In genomic region chr20:54163402-54163801, GRCh38 we compare ENCODE assay signal across 33 cellular contexts. TPM values are rescaled to one million over a fixed set of nuclear protein-coding genes. Genes with fewer than 3 reads are reported as not detected.
"Had no signal": no experiment of that assay in that cellular context is flagged by ENCODE, and none has a peak within 500 bp of the region (broad histone marks: within the 10 kb centered on the region; RNA-seq: fewer than 3 reads in every experiment).

No MANE protein-coding gene starts in this region.

- H3K36me3 ChIP-seq: colonic mucosa, esophagus muscularis mucosa, esophagus squamous epithelium, gastrocnemius medialis, gastroesophageal sphincter, heart left ventricle, heart right ventricle had no signal

- H3K27ac ChIP-seq: colonic mucosa, coronary artery, dorsolateral prefrontal cortex, epithelial cell of prostate, esophagus muscularis mucosa, esophagus squamous epithelium, foreskin keratinocyte, gastrocnemius medialis, gastroesophageal sphincter, heart left ventricle, heart right ventricle had no signal

- H3K9me3 ChIP-seq: colonic mucosa, esophagus muscularis mucosa, esophagus squamous epithelium, gastrocnemius medialis, gastroesophageal sphincter, heart left ventricle, heart right ventricle had no signal

- FAIRE-seq: colon, endometrium, endothelial cell of umbilical vein, frontal cortex had no signal

- H3K9me3 Mint-ChIP-seq: dendritic cell treated with granulocyte-macrophage colony-stimulating factor and Interleukin-4, amounts not matched to agents 40 ng/mL and 50 ng/mL, for 4 days; effector memory CD8-positive, alpha-beta T cell; endodermal cell had no signal

- DNase-seq: colonic mucosa; cortex of kidney; dermis blood vessel endothelial cell; dorsolateral prefrontal cortex; effector CD4-positive, alpha-beta T cell; effector CD8-positive, alpha-beta T cell; effector memory CD4-positive, alpha-beta T cell; effector memory CD8-positive, alpha-beta T cell; endodermal cell; erythroblast; esophagus squamous epithelium; foreskin fibroblast; foreskin keratinocyte; foreskin melanocyte; gastrocnemius medialis; glutamatergic neuron; head of caudate nucleus; heart left ventricle; heart right ventricle had no signal

- H3K4me3 Mint-ChIP-seq: dendritic cell treated with granulocyte-macrophage colony-stimulating factor and Interleukin-4, amounts not matched to agents 40 ng/mL and 50 ng/mL, for 4 days; effector memory CD8-positive, alpha-beta T cell; endodermal cell had no signal

- ATAC-seq: effector memory CD8-positive, alpha-beta T cell; esophagus mucosa; foreskin keratinocyte; gastrocnemius medialis; gastroesophageal sphincter; heart left ventricle; heart right ventricle had no signal

- H3K4me3 ChIP-seq: colonic mucosa, coronary artery, esophagus muscularis mucosa, esophagus squamous epithelium, gastrocnemius medialis, gastroesophageal sphincter, heart left ventricle, heart right ventricle had no signal

- H3K4me1 ChIP-seq: colonic mucosa, esophagus muscularis mucosa, esophagus squamous epithelium, gastrocnemius medialis, gastroesophageal sphincter, heart left ventricle, heart right ventricle had no signal

- H3K4me1 Mint-ChIP-seq: endodermal cell had no signal

- H3K27me3 ChIP-seq: colonic mucosa, foreskin keratinocyte had no signal

- H3K27ac Mint-ChIP-seq: dendritic cell treated with granulocyte-macrophage colony-stimulating factor and Interleukin-4, amounts not matched to agents 40 ng/mL and 50 ng/mL, for 4 days; effector memory CD8-positive, alpha-beta T cell; endodermal cell had no signal

RNA-seq across cellular contexts. Expression of gene CYP24A1, which starts 10.4 kb away (rescaled TPM):
- total RNA-seq: dermis blood vessel endothelial cell, dermis microvascular lymphatic vessel endothelial cell, endothelial cell of umbilical vein, esophagus muscularis mucosa, fibroblast of lung, fibroblast of villous mesenchyme, glomerular endothelial cell, heart left ventricle, heart right ventricle had no signal
- polyA plus RNA-seq: endothelial cell of umbilical vein, fibroblast of lung, heart left ventricle, heart right ventricle had no signal
